8 cellular contexts compared by ENCODE assay signal in the genomic region with DNA sequence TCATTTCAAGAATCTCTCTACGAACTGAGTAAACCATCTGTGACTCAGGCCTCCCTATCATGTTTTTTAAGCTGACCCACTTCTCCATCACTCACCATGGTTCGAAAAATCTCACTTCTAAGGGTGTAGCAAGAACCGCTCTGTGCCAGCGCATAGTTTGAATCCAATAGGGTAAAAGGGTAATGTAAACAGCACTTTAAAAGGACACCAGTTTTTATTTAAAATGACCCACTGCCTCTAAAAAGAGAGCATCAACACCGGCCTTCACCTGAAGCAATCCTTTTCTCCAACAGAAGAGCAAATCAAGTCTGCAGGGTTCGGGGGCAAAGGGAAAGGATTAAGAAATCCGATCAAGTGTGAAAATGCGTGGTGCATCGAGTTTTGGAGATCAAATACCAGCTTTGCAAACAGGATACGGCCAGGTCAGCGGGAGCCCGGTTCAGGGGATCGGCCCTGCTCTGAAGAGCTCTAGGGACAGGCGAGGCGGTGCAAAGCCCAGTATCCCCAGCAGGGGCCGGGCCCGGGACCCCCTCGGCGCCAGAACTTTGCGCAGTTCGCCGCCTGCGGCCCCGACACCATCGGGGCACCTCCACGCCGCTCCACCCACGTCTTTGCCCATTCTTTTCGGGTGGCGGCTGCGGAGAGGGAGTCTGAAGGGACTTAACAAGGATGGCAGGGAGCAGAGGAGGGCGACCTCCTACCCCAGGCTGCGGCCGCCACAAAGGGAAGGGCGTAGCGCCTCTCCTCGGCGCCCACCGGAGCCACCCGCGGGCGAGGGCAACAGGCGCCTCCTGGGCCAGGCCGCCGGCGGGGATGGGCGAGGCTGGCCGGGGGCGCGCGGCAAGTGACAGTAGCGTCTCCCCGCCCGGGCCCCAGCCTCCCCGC. TPM values are rescaled to one million over a fixed set of nuclear protein-coding genes. Genes with fewer than 3 reads are reported as not detected.
A peak's percentile ranks its signal among the peaks of the same experiment; 100 is the strongest.
DNase-seq lines count a peak whose midpoint lies in the region; ATAC-seq and TF ChIP-seq lines count a peak whose summit lies in the region.

No MANE protein-coding gene starts in this region.

- ATAC-seq in GM18861 (IDR thresholded peaks at IDR 0.05; ENCODE audit: unreplicated experiment) (peak; percentile 29), HG03060 (IDR thresholded peaks at IDR 0.05; ENCODE audit: low read depth, unreplicated experiment) (peak; percentile 24), thoracic aorta (ENCODE audit: insufficient number of reproducible peaks, low FRiP score, low read depth) (no peak)

- H3K4me1 ChIP-seq in OCI-LY1 (ENCODE audit: insufficient read depth, low read length, severe bottlenecking) (peaks cover 22% of the 10 kb centered on the region), thoracic aorta (ENCODE audit: control insufficient read depth in 1 of 2, low read depth in 2 of 2) (peaks cover 9 to 33% of the 10 kb centered on the region in 2 donors)

- peak overlapping the region; percentile 85 for H3K4me3 ChIP-seq in OCI-LY1 (ENCODE audit: low read depth, low read length, poor library complexity, severe bottlenecking)
- peak overlapping the region; percentile 79 for H3K4me3 ChIP-seq in fibroblast of villous mesenchyme (ENCODE audit: low read depth, low read length)
- peak overlapping the region; percentile 88 for H3K4me3 ChIP-seq in thoracic aorta

- H3K4me1 Mint-ChIP-seq in nephron progenitor cell = peaks cover 44% of the 10 kb centered on the region

- H3K27ac ChIP-seq in OCI-LY1 (ENCODE audit: low read depth, low read length, poor library complexity, severe bottlenecking) (no peak overlapping the region), thoracic aorta (peak overlapping the region; percentile 69 to 79)

- no peaks in the 10 kb centered on the region for H4K20me1 ChIP-seq in OCI-LY1 (ENCODE audit: insufficient read depth, low read length)

- peaks cover 12% of the 10 kb centered on the region for H3K36me3 Mint-ChIP-seq in nephron progenitor cell (ENCODE audit: low read depth)

- H3K9me2 ChIP-seq in OCI-LY1 (ENCODE audit: low read depth, low read length) = no peaks in the 10 kb centered on the region

- H3K27me3 Mint-ChIP-seq in nephron progenitor cell (ENCODE audit: low read depth, poor library complexity) = peaks cover 3% of the 10 kb centered on the region

- H3K9ac ChIP-seq in OCI-LY1 (ENCODE audit: low read length) = peak overlapping the region; percentile 68; the same call in 1 of the 2 replicates

- peak; percentile 69 for DNase-seq in AG08396 (ENCODE audit: low spot score)
- DNase-seq in activated T-helper 9 cell treated with anti-CD3 and anti-CD28 coated beads, Interleukin-2, amount 50 U/mL, for 16 hours (ENCODE audit: low read depth) = peak; percentile 14
- DNase-seq in fibroblast of villous mesenchyme (ENCODE audit: low read depth) = peak; percentile 57
- peak; percentile 81 for DNase-seq in nephron progenitor cell
- DNase-seq in thoracic aorta (ENCODE audit: low spot score) = no peak

- H3K79me2 ChIP-seq in OCI-LY1 (ENCODE audit: insufficient read depth, low read length) = no peaks in the 10 kb centered on the region

- peak overlapping the region; percentile 92 for H3K4me3 Mint-ChIP-seq in nephron progenitor cell

- H3K27me3 ChIP-seq in OCI-LY1 (ENCODE audit: insufficient read depth, low read length) (no peaks in the 10 kb centered on the region), thoracic aorta (replicated peaks; ENCODE audit: insufficient read depth) (no peaks in the 10 kb centered on the region)

- H2AFZ ChIP-seq in OCI-LY1 (ENCODE audit: low read length) = no peak overlapping the region

- peak overlapping the region; percentile 73 for H3K4me2 ChIP-seq in OCI-LY1 (ENCODE audit: low read length)

- H3K36me3 ChIP-seq in OCI-LY1 (ENCODE audit: insufficient read depth, low read length) (no peaks in the 10 kb centered on the region), thoracic aorta (no peaks in the 10 kb centered on the region)

- H3F3A ChIP-seq in OCI-LY1 (ENCODE audit: insufficient read depth, low read length) = no peaks in the 10 kb centered on the region

- H3K9me3 Mint-ChIP-seq in nephron progenitor cell = no peaks in the 10 kb centered on the region

- H3K9me3 ChIP-seq in OCI-LY1 (ENCODE audit: low read length) (no peaks in the 10 kb centered on the region), thoracic aorta (no peaks in the 10 kb centered on the region)

- TF ChIP-seq CTCF in OCI-LY1 (IDR thresholded peaks at IDR 0.05; ENCODE audit: low read length) (no peak), fibroblast of villous mesenchyme (IDR thresholded peaks at IDR 0.05; ENCODE audit: insufficient read depth, low read depth, low read length) (peak; percentile 55), nephron progenitor cell (IDR thresholded peaks at IDR 0.05) (peak; percentile 64), thoracic aorta (IDR thresholded peaks at IDR 0.05) (peak; percentile 49)

- H3K27ac Mint-ChIP-seq in nephron progenitor cell = peak overlapping the region; percentile 95

RNA-seq across cellular contexts. Expression of gene NMT2, which starts 0.8 kb away (rescaled TPM):
- total RNA-seq in fibroblast of villous mesenchyme (63.5 and 84.2 TPM in 2 replicates), thoracic aorta (10 to 100 TPM; 15.0 to 18.7 TPM)
